ENCODE assay signal across 8 cellular contexts in the genomic region with DNA sequence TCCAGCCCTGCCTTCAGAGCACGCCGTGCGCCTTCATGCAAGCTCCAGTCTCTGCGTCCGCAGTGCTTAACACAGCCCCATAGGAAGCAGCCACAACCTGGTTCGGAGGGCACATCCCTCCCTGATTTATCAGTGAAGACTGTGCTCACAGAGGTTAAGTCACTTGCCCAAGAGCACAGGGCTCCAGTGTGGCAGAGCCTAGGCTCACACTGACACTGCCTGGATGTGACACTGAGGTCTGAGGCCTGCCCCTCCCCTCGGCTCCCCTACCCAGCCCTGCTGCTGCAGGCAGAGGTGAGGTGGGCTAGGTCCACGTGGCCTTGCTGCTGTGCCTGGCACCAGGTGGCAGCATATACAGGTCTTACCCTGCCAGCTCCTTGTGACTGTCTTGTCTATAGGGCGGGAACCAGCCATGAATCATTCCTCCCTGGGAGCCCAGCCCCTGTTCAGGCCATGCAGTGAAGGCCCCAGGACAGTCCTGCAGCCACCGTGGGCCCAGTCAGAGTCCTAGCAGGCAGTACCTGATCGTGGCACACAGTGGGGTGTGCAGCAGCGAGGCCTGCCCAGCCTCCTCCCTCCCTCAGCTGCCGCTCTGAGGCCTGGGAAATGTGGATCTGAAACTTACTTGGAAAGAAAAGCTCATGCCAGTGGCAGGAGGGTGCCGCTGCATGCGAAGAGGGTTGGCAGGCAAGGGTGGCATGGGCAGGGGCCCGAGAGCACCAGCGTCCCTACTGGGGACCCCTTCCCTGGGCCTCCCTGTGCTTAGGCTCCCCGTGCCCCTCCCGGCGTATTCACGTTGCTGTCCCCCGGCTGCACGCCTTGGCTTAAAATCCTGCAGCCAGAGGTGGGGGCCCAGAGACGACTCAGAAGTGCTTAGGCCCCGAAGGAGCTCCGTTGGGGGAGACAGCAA. TPM values are rescaled to one million over a fixed set of nuclear protein-coding genes. Genes with fewer than 3 reads are reported as not detected.
DNase-seq lines count a peak whose midpoint lies in the region; ATAC-seq, FAIRE-seq and TF ChIP-seq lines count a peak whose summit lies in the region.

No MANE protein-coding gene starts in this region.

- H3K27me3 ChIP-seq in BLaER1 treated with 17β-estradiol and CSF1 and Interleukin-3, amounts not matched to agents 10 nM and 100 nM = no peaks in the 10 kb centered on the region
- no peaks in the 10 kb centered on the region for H3K27me3 ChIP-seq in HL-60 (ENCODE audit: insufficient read depth, poor library complexity, severe bottlenecking)
- H3K27me3 ChIP-seq in K562 (ENCODE audit: control insufficient read depth in 2 of 2, insufficient read depth in 2 of 2, low read length in 2 of 2) = no peaks in the 10 kb centered on the region

- H3K4me1 Mint-ChIP-seq in immature natural killer cell = peaks cover 38 to 42% of the 10 kb centered on the region in 2 donors

- peak overlapping the region; percentile 80 to 94 (median 92) for H3K27ac Mint-ChIP-seq in immature natural killer cell

- peaks cover 27 to 34% (median 31%) of the 10 kb centered on the region in 11 experiments; a peak in 21 of 22 replicates for H4K20me1 ChIP-seq in BLaER1 treated with 17β-estradiol and CSF1 and Interleukin-3, amounts not matched to agents 10 nM and 100 nM
- H4K20me1 ChIP-seq in K562 (replicated peaks; ENCODE audit: control insufficient read depth, insufficient read depth, low read length) = no peaks in the 10 kb centered on the region

- FAIRE-seq in K562 (lab: Jason Lieb, UNC) = no peak

- TF ChIP-seq EP300 in K562 (IDR thresholded peaks at IDR 0.05; ENCODE audit: low read length) = no peak

- DNase-seq in HL-60 (ENCODE audit: low read depth in 1 of 2, low spot score in 1 of 2) = peak; percentile 63 to 64
- peak in 2 of 4 experiments; percentile 21 to 22 for DNase-seq in K562 (ENCODE audit: extremely low read depth in 1 of 4, low spot score in 3 of 4)
- peak; percentile 60 to 70 (median 68) for DNase-seq in immature natural killer cell
- peak; percentile 22 for DNase-seq in stimulated activated CD4-positive, alpha-beta T cell treated with anti-CD3 and anti-CD28 coated beads, Interleukin-4, amount 100 ng/mL, for 1 hour
- no peak for DNase-seq in cerebellum (ENCODE audit: low spot score)
- DNase-seq in NCI-H1048 (lab: John Stamatoyannopoulos, UW) = no peak

- no TSS peak for BruUV-seq in K562 (replicated peaks; lab: Mats Ljungman, UMichigan)

- POLR2A ChIA-PET in K562 (lab: Yijun Ruan, JAX) = interaction anchor here (0.7 to 3.9 kb wide), 3 partner anchors 17 to 24 kb away, joined by 3 to 21 read pairs (median 3); partner anchors contain the start of gene TBC1D22A

- no peaks in the 10 kb centered on the region; a peak in 1 of 22 replicates for H3K36me3 ChIP-seq in BLaER1 treated with 17β-estradiol and CSF1 and Interleukin-3, amounts not matched to agents 10 nM and 100 nM
- H3K36me3 ChIP-seq in K562 (ENCODE audit: control insufficient read depth, insufficient read depth, low read length) = no peaks in the 10 kb centered on the region; the same call in 2 of the 3 replicates

- H3K36me3 Mint-ChIP-seq in immature natural killer cell = no peaks in the 10 kb centered on the region

- peak overlapping the region; percentile 64 to 94 (median 89); a peak in 21 of 22 replicates for H3K27ac ChIP-seq in BLaER1 treated with 17β-estradiol and CSF1 and Interleukin-3, amounts not matched to agents 10 nM and 100 nM
- H3K27ac ChIP-seq in HL-60 (replicated peaks) (peak overlapping the region; percentile 52; the same call in 1 of the 2 replicates), K562 (ENCODE audit: extremely low read depth, low read depth, low read length) (no peak overlapping the region)

- ATAC-seq in SK-N-SH treated with all-trans-retinoic acid at 6 μM for 48 hours = peak; percentile 12
- no peak; the same call in 2 of the 3 replicates for ATAC-seq in K562

- TF ChIP-seq POLR2A in K562 (conservative IDR thresholded peaks at IDR 0.05) = no peak

- intact Hi-C loops in K562 (cut with micrococcal nuclease) = no loop called here

- H3K9me1 ChIP-seq in K562 (ENCODE audit: control insufficient read depth, insufficient read depth, low read length) = no peaks in the 10 kb centered on the region

- peak overlapping the region; percentile 85 to 95 (median 91) for H3K9ac ChIP-seq in BLaER1 treated with 17β-estradiol and CSF1 and Interleukin-3, amounts not matched to agents 10 nM and 100 nM
- peak overlapping the region in 1 of 2 experiments; percentile 81; a peak in 1 of 4 replicates for H3K9ac ChIP-seq in K562 (ENCODE audit: insufficient read depth in 1 of 2, low read depth in 2 of 2, low read length in 2 of 2)

- peak; percentile 3 for TF ChIP-seq CTCF in HL-60 (IDR thresholded peaks at IDR 0.05; ENCODE audit: insufficient read depth, low read length)
- no peak for TF ChIP-seq CTCF in K562 (IDR thresholded peaks at IDR 0.05 in 2 of 3, conservative IDR thresholded peaks at IDR 0.05 in 1 of 3; ENCODE audit: insufficient read depth in 2 of 3, low read depth in 1 of 3, low read length in 3 of 3)

- peak overlapping the region; percentile 90 to 100 (median 98) for H3K4me2 ChIP-seq in BLaER1 treated with 17β-estradiol and CSF1 and Interleukin-3, amounts not matched to agents 10 nM and 100 nM
- peak overlapping the region; percentile 24; the same call in 1 of the 2 replicates for H3K4me2 ChIP-seq in K562 (ENCODE audit: insufficient read depth, low read length)

- H3K4me1 ChIP-seq in BLaER1 treated with 17β-estradiol and CSF1 and Interleukin-3, amounts not matched to agents 10 nM and 100 nM = peaks cover 55 to 62% (median 59%) of the 10 kb centered on the region in 10 experiments
- H3K4me1 ChIP-seq in K562 (replicated peaks in 1 of 2; ENCODE audit: control insufficient read depth in 2 of 2, insufficient read depth in 2 of 2, low read length in 2 of 2) = peaks cover 5 to 35% of the 10 kb centered on the region in 2 experiments; a peak in 4 of 5 replicates

- H3K27me3 Mint-ChIP-seq in immature natural killer cell (ENCODE audit: low read depth in 3 of 3) = peaks cover 0 to 13% (median 2%) of the 10 kb centered on the region in 3 donors

- 0 out of 2 replicates have a peak overlapping the region, but pooled peaks have one; percentile 62 for H2AFZ ChIP-seq in K562 (ENCODE audit: low read depth, low read length)

- CTCF ChIA-PET in K562 (lab: Yijun Ruan, JAX; ENCODE audit: low intra/inter-chr PET ratio) = no interaction called here

- peaks cover 29% of the 10 kb centered on the region for H3K79me2 ChIP-seq in K562 (ENCODE audit: control insufficient read depth, insufficient read depth, low read length)

- WGBS in K562 (ENCODE audit: insufficient coverage, low coverage, missing lambda C conversion rate) = 66% methylated on average over 18 of the region's 26 CpGs

- H3K9me3 Mint-ChIP-seq in immature natural killer cell = no peaks in the 10 kb centered on the region

- H3K4me3 ChIP-seq in BLaER1 treated with 17β-estradiol and CSF1 and Interleukin-3, amounts not matched to agents 10 nM and 100 nM = peak overlapping the region; percentile 71 to 92 (median 83)
- H3K4me3 ChIP-seq in HL-60 (replicated peaks; ENCODE audit: insufficient read depth, low read length) = peak overlapping the region; percentile 73
- H3K4me3 ChIP-seq in K562 = peak overlapping the region; percentile 72; the same call in 1 of the 2 replicates

- in situ Hi-C loops in K562 (cut with MboI) = no loop called here

- H3K9me3 ChIP-seq in BLaER1 treated with 17β-estradiol and CSF1 and Interleukin-3, amounts not matched to agents 10 nM and 100 nM (replicated peaks in 1 of 11) = peaks cover 0 to 12% (median 8%) of the 10 kb centered on the region in 11 experiments; a peak in 8 of 22 replicates
- H3K9me3 ChIP-seq in K562 (replicated peaks; ENCODE audit: control insufficient read depth, insufficient read depth, low read depth, low read length) = no peaks in the 10 kb centered on the region

- H3K4me3 Mint-ChIP-seq in immature natural killer cell = peak overlapping the region; percentile 85 to 89 (median 87)

- no peak for TF ChIP-seq RAD21 in K562 (CRISPR knock-in tag; conservative IDR thresholded peaks at IDR 0.05 in 1 of 2, IDR thresholded peaks at IDR 0.05 in 1 of 2)

RNA-seq across cellular contexts. Expression of gene CERK, which starts 1.2 kb away (rescaled TPM):
- total RNA-seq in K562 (2011; cell fraction: chromatin; rRNA removed; ENCODE audit: low replicate concordance) = 19.9 and 29.6 TPM in 2 replicates
- total RNA-seq in K562 (2011; cell fraction: nucleolus; rRNA removed) = 16.8 and 18.6 TPM in 2 replicates
- total RNA-seq in K562 (2011; cell fraction: nucleoplasm; rRNA removed) = 22.0 and 23.9 TPM in 2 replicates
- total RNA-seq in K562 (2014; rRNA removed) (10.7 and 12.2 TPM in 2 replicates), K562 (2014; rRNA removed; fragmentation: Illumina TruSeq; extraction: Trizol) (7.3 and 8.0 TPM in 2 replicates), K562 (2015; rRNA removed; fragmentation: Illumina TruSeq; extraction: Trizol) (14.5 and 14.9 TPM in 2 replicates), K562 (2021) (9.9 and 12.5 TPM in 2 replicates), cerebellum (49.4 TPM)
- polyA plus RNA-seq in K562 (2011; rRNA removed) (11.8 and 12.7 TPM in 2 replicates), K562 (2014; fragmentation: Illumina TruSeq; extraction: Trizol) (8.0 and 8.7 TPM in 2 replicates), K562 (2014; fragmentation: Nextera tagmentation; extraction: Ambion mirVana) (1 to 10 TPM; 1.1 to 1.3 TPM), K562 (2014; rRNA removed) (8.3 and 8.6 TPM in 2 replicates), immature natural killer cell (10 to 100 TPM; 31.1 to 59.4 (median 38.9) TPM)
- polyA plus RNA-seq in K562 (2011; cell fraction: cytosol; rRNA removed) = 10.9 and 13.7 TPM in 2 replicates
- 9.6 and 10.3 TPM in 2 replicates for polyA plus RNA-seq in K562 (2011; cell fraction: nucleus; rRNA removed)
- 10.9 and 13.1 TPM in 2 replicates for polyA plus RNA-seq in K562 (2012)
- 13.6 and 15.8 TPM in 2 replicates for polyA minus RNA-seq in K562 (2011; rRNA and poly(A)+ RNA removed)
- polyA minus RNA-seq in K562 (2011; cell fraction: cytosol; rRNA and poly(A)+ RNA removed) = 9.7 and 12.5 TPM in 2 replicates
- 6.2 and 12.6 TPM in 2 replicates for polyA minus RNA-seq in K562 (2011; cell fraction: nucleus; rRNA and poly(A)+ RNA removed)

RNA-seq across cellular contexts. Expression of gene TBC1D22A, which starts 23.2 kb away (rescaled TPM):
- total RNA-seq in K562 (2011; cell fraction: chromatin; rRNA removed; ENCODE audit: low replicate concordance) = 31.5 and 43.3 TPM in 2 replicates
- 21.1 and 22.2 TPM in 2 replicates for total RNA-seq in K562 (2011; cell fraction: nucleolus; rRNA removed)
- 21.2 and 22.4 TPM in 2 replicates for total RNA-seq in K562 (2011; cell fraction: nucleoplasm; rRNA removed)
- total RNA-seq in K562 (2014; rRNA removed) (5.2 and 8.2 TPM in 2 replicates), K562 (2014; rRNA removed; fragmentation: Illumina TruSeq; extraction: Trizol) (1.9 and 2.4 TPM in 2 replicates), K562 (2015; rRNA removed; fragmentation: Illumina TruSeq; extraction: Trizol) (3.1 and 3.3 TPM in 2 replicates), K562 (2021) (11.5 and 12.6 TPM in 2 replicates), cerebellum (8.2 TPM)
- polyA plus RNA-seq in K562 (2011; rRNA removed) (7.5 and 10.0 TPM in 2 replicates), K562 (2014; fragmentation: Illumina TruSeq; extraction: Trizol) (5.6 and 5.8 TPM in 2 replicates), K562 (2014; fragmentation: Nextera tagmentation; extraction: Ambion mirVana) (under 1 TPM; 0.20 to 0.34 TPM), K562 (2014; rRNA removed) (7.1 and 7.9 TPM in 2 replicates), immature natural killer cell (10 to 100 TPM; 20.6 to 28.0 (median 24.0) TPM)
- polyA plus RNA-seq in K562 (2011; cell fraction: cytosol; rRNA removed) = 7.8 and 8.5 TPM in 2 replicates
- polyA plus RNA-seq in K562 (2011; cell fraction: nucleus; rRNA removed) = 9.0 and 10.7 TPM in 2 replicates
- polyA plus RNA-seq in K562 (2012) = 8.6 and 10.2 TPM in 2 replicates
- polyA minus RNA-seq in K562 (2011; rRNA and poly(A)+ RNA removed) = 8.5 and 9.0 TPM in 2 replicates
- polyA minus RNA-seq in K562 (2011; cell fraction: cytosol; rRNA and poly(A)+ RNA removed) = 5.6 and 15.4 TPM in 2 replicates
- 7.1 and 12.8 TPM in 2 replicates for polyA minus RNA-seq in K562 (2011; cell fraction: nucleus; rRNA and poly(A)+ RNA removed)

Comparison
In these comparisons a context has a peak if more than half of its experiments do, and no peak if none do; other contexts are left out.
1. DNase-seq: peak in HL-60 (2 of 2), immature natural killer cell (3 of 3) and stimulated activated CD4-positive, alpha-beta T cell treated with anti-CD3 and anti-CD28 coated beads, Interleukin-4, amount 100 ng/mL, for 1 hour (single experiment); none in cerebellum (single experiment) and NCI-H1048 (single experiment).
2. Peak in every context shown above with its lines, with median percentiles within 50 percentile points of each other: H3K4me3 ChIP-seq.